In genomic region chr16:1771072-1771863, GRCh38 we compare ENCODE assay signal across 8 cellular contexts. TPM values are rescaled to one million over a fixed set of nuclear protein-coding genes. Genes with fewer than 3 reads are reported as not detected.
DNase-seq lines count a peak whose midpoint lies in the region; ATAC-seq and TF ChIP-seq lines count a peak whose summit lies in the region.

NME3 (minus strand) TSS chr16:1771543; CDS start chr16:1771534, 9 bp downstream.

- POLR2A ChIA-PET in T-cell (lab: Charles Lee): no interaction called here

- peaks cover 22% of the 10 kb centered on the region for H3K79me1 ChIP-seq in trophoblast cell (ENCODE audit: low read length)

- peak within 1 kb of the TSS; percentile 76 for H3K4me3 Mint-ChIP-seq in Calu3 (ENCODE audit: low read depth, unreplicated experiment)
- H3K4me3 Mint-ChIP-seq in T-cell: peak within 1 kb of the TSS; percentile 94 to 98 (median 97)
- peak within 1 kb of the TSS; percentile 100 for H3K4me3 Mint-ChIP-seq in activated naive CD8-positive, alpha-beta T cell treated with anti-CD3 and anti-CD28 coated beads, Interleukin-2, amount 50 U/mL, for 24 hours

- peak within 1 kb of the TSS; percentile 64 for H3K18ac ChIP-seq in trophoblast cell (ENCODE audit: low read length)

- peaks cover 15% of the 10 kb centered on the region for H3K79me2 ChIP-seq in trophoblast cell (ENCODE audit: control insufficient read depth, insufficient read depth, low read length, poor library complexity)

- H4K91ac ChIP-seq in trophoblast cell (ENCODE audit: low read depth, low read length): peak within 1 kb of the TSS; percentile 78

- H3K4me3 ChIP-seq in cardiac muscle cell: peak within 1 kb of the TSS; percentile 59
- peak within 1 kb of the TSS; percentile 95 for H3K4me3 ChIP-seq in trophoblast cell (ENCODE audit: low read depth, low read length)
- H3K4me3 ChIP-seq in thymus (ENCODE audit: low read length): peak within 1 kb of the TSS; percentile 80

- H3K27ac Mint-ChIP-seq in Calu3 (ENCODE audit: unreplicated experiment) (peak within 1 kb of the TSS; percentile 56), T-cell (peak within 1 kb of the TSS; percentile 95 to 97)
- H3K27ac Mint-ChIP-seq in activated naive CD8-positive, alpha-beta T cell treated with anti-CD3 and anti-CD28 coated beads, Interleukin-2, amount 50 U/mL, for 24 hours: peak within 1 kb of the TSS; percentile 100

- H3K4ac ChIP-seq in trophoblast cell (ENCODE audit: low read depth, low read length): peak within 1 kb of the TSS; percentile 68

- H3K14ac ChIP-seq in trophoblast cell (ENCODE audit: low read length): peak within 1 kb of the TSS; percentile 65

- H3K4me1 Mint-ChIP-seq in Calu3 (ENCODE audit: low read depth, unreplicated experiment) (peaks cover 8% of the 10 kb centered on the region), T-cell (peaks cover 17 to 24% (median 18%) of the 10 kb centered on the region in 3 donors)
- H3K4me1 Mint-ChIP-seq in activated naive CD8-positive, alpha-beta T cell treated with anti-CD3 and anti-CD28 coated beads, Interleukin-2, amount 50 U/mL, for 24 hours: peaks cover 17% of the 10 kb centered on the region

- H4K8ac ChIP-seq in trophoblast cell (ENCODE audit: low read depth, low read length): peak within 1 kb of the TSS; percentile 88

- H2BK5ac ChIP-seq in trophoblast cell (ENCODE audit: low read depth, low read length, poor library complexity): no peak within 1 kb of the TSS

- BruUV-seq in Calu3 (replicated peaks; lab: Mats Ljungman, UMichigan): no TSS peak

- H3K9me3 Mint-ChIP-seq in Calu3 (ENCODE audit: low read depth, unreplicated experiment): no peaks in the 10 kb centered on the region
- H3K9me3 Mint-ChIP-seq in T-cell: no peaks in the 10 kb centered on the region
- H3K9me3 Mint-ChIP-seq in activated naive CD8-positive, alpha-beta T cell treated with anti-CD3 and anti-CD28 coated beads, Interleukin-2, amount 50 U/mL, for 24 hours: no peaks in the 10 kb centered on the region

- no peaks in the 10 kb centered on the region for H3K27me3 ChIP-seq in cardiac muscle cell
- H3K27me3 ChIP-seq in trophoblast cell (ENCODE audit: insufficient read depth, low read length): no peaks in the 10 kb centered on the region
- no peaks in the 10 kb centered on the region for H3K27me3 ChIP-seq in thymus (ENCODE audit: control insufficient read depth, insufficient read depth)

- TF ChIP-seq CTCF in Calu3 (IDR thresholded peaks at IDR 0.05; ENCODE audit: unreplicated experiment): no peak
- no peak for TF ChIP-seq CTCF in cardiac muscle cell (IDR thresholded peaks at IDR 0.05; ENCODE audit: low read depth, low read length)

- intact Hi-C loops in Calu3 (cut with micrococcal nuclease; ENCODE audit: unreplicated experiment): no loop called here

- peak within 1 kb of the TSS; percentile 17 for H2AK5ac ChIP-seq in trophoblast cell (ENCODE audit: low read length)

- no peak within 1 kb of the TSS for H2BK120ac ChIP-seq in trophoblast cell (ENCODE audit: insufficient read depth, low read length, poor library complexity)

- H3K27me3 Mint-ChIP-seq in Calu3 (ENCODE audit: unreplicated experiment) (no peaks in the 10 kb centered on the region), T-cell (no peaks in the 10 kb centered on the region)
- no peaks in the 10 kb centered on the region for H3K27me3 Mint-ChIP-seq in activated naive CD8-positive, alpha-beta T cell treated with anti-CD3 and anti-CD28 coated beads, Interleukin-2, amount 50 U/mL, for 24 hours

- H3K23ac ChIP-seq in trophoblast cell (ENCODE audit: low read length): no peak within 1 kb of the TSS

- CTCF ChIA-PET in Calu3 (lab: Charles Lee) (interaction anchor here (0.6 kb wide), 1 partner anchor 93 kb away, joined by 3 read pairs; the partner anchor contains the start of gene JPT2), T-cell (lab: Charles Lee) (interaction anchor here in 1 of 2 donors (2.2 kb wide), 1 partner anchor 11 kb away, joined by 12 read pairs; the partner anchor contains the start of genes NUBP2 and SPSB3)

- peak within 1 kb of the TSS; percentile 50 for H4K12ac ChIP-seq in trophoblast cell (ENCODE audit: low read depth, low read length)

- H3K36me3 Mint-ChIP-seq in Calu3 (ENCODE audit: insufficient read depth, unreplicated experiment) (peaks cover 91% of the 10 kb centered on the region), T-cell (peaks cover 6% of the 10 kb centered on the region)
- peaks cover 13% of the 10 kb centered on the region for H3K36me3 Mint-ChIP-seq in activated naive CD8-positive, alpha-beta T cell treated with anti-CD3 and anti-CD28 coated beads, Interleukin-2, amount 50 U/mL, for 24 hours (ENCODE audit: low read depth)

- no CpG with 5 or more reads among the region's 91 CpGs for WGBS in trophoblast cell (ENCODE audit: extremely low coverage, insufficient coverage, insufficient read length)
- WGBS in thymus: 2% methylated on average over 91 of the region's 91 CpGs

- DNase-seq in Calu3 (peak; percentile 90), T-cell (peak; percentile 17 to 78 (median 61)), cardiac muscle cell (ENCODE audit: low read depth in 1 of 2, low spot score in 1 of 2) (peak; percentile 69 to 71), trophoblast cell (peak; percentile 55 to 71), NCI-H345 (lab: John Stamatoyannopoulos, UW) (no peak)
- peak; percentile 83 for DNase-seq in activated naive CD8-positive, alpha-beta T cell treated with anti-CD3 and anti-CD28 coated beads, Interleukin-2, amount 50 U/mL, for 24 hours

- peak within 1 kb of the TSS; percentile 81 for H2AFZ ChIP-seq in trophoblast cell (ENCODE audit: insufficient read depth, low read length, poor library complexity)

- H3K9ac ChIP-seq in trophoblast cell (ENCODE audit: low read length): peak within 1 kb of the TSS; percentile 89

- H2BK12ac ChIP-seq in trophoblast cell (ENCODE audit: low read length): no peak within 1 kb of the TSS

- H3K4me1 ChIP-seq in cardiac muscle cell (ENCODE audit: low read depth): peaks cover 13% of the 10 kb centered on the region
- H3K4me1 ChIP-seq in trophoblast cell (ENCODE audit: control insufficient read depth in 1 of 2, insufficient read depth in 2 of 2, low read length in 2 of 2): peaks cover 10 to 18% of the 10 kb centered on the region in 2 experiments
- peaks cover 20% of the 10 kb centered on the region for H3K4me1 ChIP-seq in thymus (ENCODE audit: control insufficient read depth, insufficient read depth, low read length)

- H3K27ac ChIP-seq in cardiac muscle cell (no peak within 1 kb of the TSS), trophoblast cell (ENCODE audit: low read depth, low read length) (no peak within 1 kb of the TSS), thymus (ENCODE audit: low read depth) (peak within 1 kb of the TSS; percentile 53)

- H3K9me3 ChIP-seq in cardiac muscle cell (ENCODE audit: low read depth) (no peaks in the 10 kb centered on the region), trophoblast cell (ENCODE audit: insufficient read depth, low read depth, low read length) (peaks cover 2% of the 10 kb centered on the region), thymus (ENCODE audit: control insufficient read depth) (no peaks in the 10 kb centered on the region)

- ATAC-seq in HG03280 (IDR thresholded peaks at IDR 0.05; ENCODE audit: unreplicated experiment) (peak; percentile 31), T-cell (replicated peaks in 1 of 4) (peak; percentile 57 to 60 (median 60))
- ATAC-seq in activated naive CD8-positive, alpha-beta T cell treated with anti-CD3 and anti-CD28 coated beads, Interleukin-2, amount 50 U/mL, for 24 hours: peak; percentile 39

- peaks cover 16% of the 10 kb centered on the region for H3K36me3 ChIP-seq in cardiac muscle cell
- peaks cover 46 to 52% of the 10 kb centered on the region in 2 experiments for H3K36me3 ChIP-seq in trophoblast cell (ENCODE audit: control insufficient read depth in 1 of 2, insufficient read depth in 2 of 2, low read length in 2 of 2)
- peaks cover 49% of the 10 kb centered on the region for H3K36me3 ChIP-seq in thymus (ENCODE audit: control insufficient read depth, insufficient read depth)

- H3K4me2 ChIP-seq in trophoblast cell (ENCODE audit: low read length): peak within 1 kb of the TSS; percentile 94

RNA-seq across cellular contexts. Expression of gene NME3, which starts in this region (rescaled TPM):
- 64.3 and 73.1 TPM in 2 replicates for total RNA-seq in Calu3 (2022)
- 10 to 100 TPM; 45.1 to 95.9 (median 87.5) TPM for total RNA-seq in T-cell
- total RNA-seq in cardiac muscle cell: 72.2 and 106 TPM in 2 replicates
- polyA plus RNA-seq in cardiac muscle cell: 76.9 and 112 TPM in 2 replicates
- polyA plus RNA-seq in trophoblast cell (2013): 31.6 TPM in 2 replicates
- polyA plus RNA-seq in thymus: 163 TPM
